In the genomic region with DNA sequence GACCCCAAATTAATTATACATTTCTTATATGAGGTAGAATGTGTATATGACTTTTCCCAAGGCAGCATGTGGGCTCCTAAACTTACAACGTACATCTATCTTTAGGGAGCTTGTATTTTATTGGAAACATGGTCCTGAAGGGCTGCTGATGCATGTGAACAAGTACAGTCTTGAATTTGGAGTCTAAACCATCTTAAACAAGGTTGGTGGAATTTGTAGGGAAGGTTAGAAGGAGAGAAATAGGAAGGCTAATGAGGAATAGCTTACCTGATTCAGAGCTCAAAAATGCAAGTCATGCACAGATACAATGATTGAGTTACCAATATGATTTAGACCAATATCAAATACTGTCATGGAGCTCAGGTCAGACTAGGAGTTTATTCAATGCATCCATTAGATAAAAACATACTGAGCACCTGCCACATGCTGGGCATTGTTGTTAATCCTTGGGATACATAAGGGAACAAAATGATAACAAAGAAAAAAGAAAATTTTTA, we compare ENCODE assay signal across 32 cellular contexts.
"Had no signal": no experiment of that assay in that cellular context is flagged by ENCODE, and none has a peak within 500 bp of the region (broad histone marks: within the 10 kb centered on the region; RNA-seq: fewer than 3 reads in every experiment).

No MANE protein-coding gene starts in this region.

- H2AFZ ChIP-seq: PC-9 had no signal

- H3K36me3 ChIP-seq: adrenal gland, breast epithelium, SJCRH30 had no signal

- FAIRE-seq: astrocyte, RCC 7860 had no signal

- DNase-seq: activated CD4-positive, alpha-beta T cell treated with anti-CD3 and anti-CD28 coated beads for 36 hours; activated CD4-positive, alpha-beta T cell treated with anti-CD3 and anti-CD28 coated beads, Interleukin-2, amount 10 ng/mL, durations not matched to agents 7 days and 5 days; activated CD4-positive, alpha-beta T cell treated with anti-CD3 and anti-CD28 coated beads, Interleukin-2, amount 50 U/mL, for 48 hours; activated CD8-positive, alpha-beta T cell treated with anti-CD3 and anti-CD28 coated beads, Interleukin-2, amount 10 ng/mL, durations not matched to agents 7 days and 5 days; activated gamma-delta T cell treated with Interleukin-2 at 50 U/mL for 16 hours; activated naive CD4-positive, alpha-beta T cell treated with anti-CD3 and anti-CD28 coated beads for 36 hours; activated T-cell treated with anti-CD3 and anti-CD28 coated beads, Interleukin-2, amount 50 U/mL, for 24 hours; adrenal gland; body of pancreas; caudate nucleus; cerebellar nuclear complex; NCI-H1092 treated with DMSO at 0.1 percent for 48 hours; NCI-H1417 treated with DMSO at 0.1 percent for 48 hours; NCI-H187 treated with DMSO at 0.1 percent for 48 hours; NCI-H2081; NCI-H2171 treated with DMSO at 0.1 percent for 48 hours; NCI-H2227 treated with DMSO at 0.1 percent for 48 hours; NCI-H446; NCI-H524; NCI-H69; NK-92 treated with Interleukin-12 subunit alpha and Interleukin-12 subunit beta, amount 100 ng/mL, for 24 hours; PC-9; SHP77; SJCRH30 had no signal

- H3K9me3 ChIP-seq: adrenal gland, body of pancreas, breast epithelium, SJCRH30 had no signal

- ATAC-seq: activated CD4-positive, alpha-beta T cell treated with anti-CD3 and anti-CD28 coated beads for 36 hours; activated CD4-positive, CD25-positive, alpha-beta regulatory T cell treated with anti-CD3 and anti-CD28 coated beads, Interleukin-2, amount 50 U/mL, for 24 hours; activated CD8-positive, alpha-beta T cell treated with anti-CD3 and anti-CD28 coated beads, Interleukin-2, amount 10 ng/mL, durations not matched to agents 7 days and 5 days; activated naive CD4-positive, alpha-beta T cell treated with anti-CD3 and anti-CD28 coated beads, Interleukin-2, amount 50 U/mL, for 72 hours; body of pancreas; WTC11 had no signal

- H3K4me3 ChIP-seq: adrenal gland, body of pancreas, breast epithelium, PC-9, SJCRH30, SK-N-MC had no signal

- H3K27me3 ChIP-seq: adrenal gland, body of pancreas, breast epithelium had no signal

- H3K4me1 ChIP-seq: adrenal gland, body of pancreas, breast epithelium, SJCRH30 had no signal

- H3K9ac ChIP-seq: KMS-11 had no signal

- H3K4me2 ChIP-seq: KMS-11, PC-9 had no signal

- H3K27ac ChIP-seq: adrenal gland, body of pancreas, breast epithelium, KMS-11, PC-9, SJCRH30, SK-N-MC had no signal
